ENCODE assay signal across 23 cellular contexts in genomic region chr19:15623711-15624318, GRCh38. TPM values are rescaled to one million over a fixed set of nuclear protein-coding genes. Genes with fewer than 3 reads are reported as not detected.
DNase-seq lines count a peak whose midpoint lies in the region; ATAC-seq and TF ChIP-seq lines count a peak whose summit lies in the region.
"Had no signal": no experiment of that assay in that cellular context is flagged by ENCODE, and none has a peak within 500 bp of the region (broad histone marks: within the 10 kb centered on the region; RNA-seq: fewer than 3 reads in every experiment).

No MANE protein-coding gene starts in this region.

- intact Hi-C loops in Calu3 (cut with micrococcal nuclease; ENCODE audit: unreplicated experiment) = no loop called here
- intact Hi-C loops in left colon (cut with DNase I, micrococcal nuclease) = no loop called here
- intact Hi-C loops in cardiac septum (cut with DNase I) = no loop called here

- no peaks in the 10 kb centered on the region for H3K36me3 Mint-ChIP-seq in Calu3 (ENCODE audit: insufficient read depth, unreplicated experiment)
- H3K36me3 Mint-ChIP-seq: neural progenitor cell, type B pancreatic cell had no signal

- peak; percentile 42 for ATAC-seq in left colon

- peaks cover 14% of the 10 kb centered on the region for H3K27me3 Mint-ChIP-seq in Calu3 (ENCODE audit: unreplicated experiment)
- H3K27me3 Mint-ChIP-seq: type B pancreatic cell had no signal

- H3K27ac ChIP-seq in coronary artery = no peak overlapping the region
- H3K27ac ChIP-seq: adrenal gland, BLaER1, neural progenitor cell had no signal

- peaks cover 2% of the 10 kb centered on the region for H3K9me3 Mint-ChIP-seq in Calu3 (ENCODE audit: low read depth, unreplicated experiment)

- DNase-seq in Calu3 (peak; percentile 32), HK-2 (ENCODE audit: unreplicated experiment) (peak; percentile 6), left colon (peak in 1 of 2 donors; percentile 36), SW 1271 (lab: John Stamatoyannopoulos, UW) (no peak), coronary artery (ENCODE audit: low spot score) (no peak), NCI-H1694 (lab: John Stamatoyannopoulos, UW) (no peak), cardiac septum (ENCODE audit: low spot score) (no peak)
- DNase-seq: adrenal gland; caudate nucleus; effector CD8-positive, alpha-beta T cell; H7; hippocampal formation; NCI-H187; NCI-H510A treated with DMSO at 0.1 percent for 48 hours; stimulated activated CD4-positive, alpha-beta T cell treated with anti-CD3 and anti-CD28 coated beads, Interleukin-15, amount 100 ng/mL, for 24 hours; stimulated activated naive CD4-positive, alpha-beta T cell treated with Interleukin-2 at 50 U/mL for 16 hours; T1000 had no signal

- peaks cover 17% of the 10 kb centered on the region for H3K4me1 Mint-ChIP-seq in Calu3 (ENCODE audit: low read depth, unreplicated experiment)
- H3K4me1 Mint-ChIP-seq: neural progenitor cell had no signal

- no peak overlapping the region for H3K27ac Mint-ChIP-seq in Calu3 (ENCODE audit: unreplicated experiment)
- H3K27ac Mint-ChIP-seq: neural progenitor cell, type B pancreatic cell had no signal

- H3K4me3 Mint-ChIP-seq in Calu3 (ENCODE audit: low read depth, unreplicated experiment) = no peak overlapping the region
- H3K4me3 Mint-ChIP-seq: neural progenitor cell, type B pancreatic cell had no signal

- CTCF ChIA-PET in Calu3 (lab: Charles Lee) = no interaction called here

- H3K4me3 ChIP-seq in coronary artery = no peak overlapping the region
- H3K4me3 ChIP-seq: adrenal gland, BLaER1, neural progenitor cell had no signal

- TF ChIP-seq CTCF in Calu3 (IDR thresholded peaks at IDR 0.05; ENCODE audit: unreplicated experiment) = no peak
- TF ChIP-seq CTCF in coronary artery (IDR thresholded peaks at IDR 0.05) = no peak

- no TSS peak for BruUV-seq in Calu3 (replicated peaks; lab: Mats Ljungman, UMichigan)

TF ChIP-seq in PFSK-1, 5 proteins besides CTCF, POLR2A, EP300 and RAD21:
- TF ChIP-seq FOXP2 (optimal IDR thresholded peaks at IDR 0.05; ENCODE audit: borderline replicate concordance, extremely low read depth, extremely low read length, insufficient read depth) (no peak), SIN3A (IDR thresholded peaks at IDR 0.05; ENCODE audit: borderline replicate concordance, insufficient read depth, low read length) (no peak), POLR2AphosphoS5 (IDR thresholded peaks at IDR 0.05; ENCODE audit: low read depth, low read length) (no peak), REST (IDR thresholded peaks at IDR 0.05; ENCODE audit: insufficient read depth in 1 of 2, low read depth in 2 of 2, low read length in 2 of 2) (peak; percentile 85 to 94)

RNA-seq across cellular contexts. Expression of gene CYP4F8, which starts 8.8 kb away (rescaled TPM):
- total RNA-seq in Calu3 (2022) (not detected in 2 replicates), left colon (under 1 TPM in 1 of 2 donors, not detected in 1; 0.09 TPM), cardiac septum (not detected)
- not detected for polyA plus RNA-seq in PFSK-1 (2012; ENCODE audit: insufficient read length, low read depth)
- total RNA-seq: adrenal gland, H7, kidney epithelial cell, renal cortical epithelial cell had no signal
- polyA plus RNA-seq: adrenal gland had no signal

RNA-seq across cellular contexts. Expression of gene CYP4F3, which starts 16.9 kb away (rescaled TPM):
- total RNA-seq in Calu3 (2022) = 6.9 and 16.7 TPM in 2 replicates
- polyA plus RNA-seq in PFSK-1 (2012; ENCODE audit: insufficient read length, low read depth) = not detected
- total RNA-seq in left colon = 1 to 10 TPM; 7.1 to 8.0 TPM
- total RNA-seq in cardiac septum = 1.00 TPM
- total RNA-seq: H7, kidney epithelial cell had no signal

RNA-seq across cellular contexts. Expression of gene CYP4F12, which starts 49.1 kb away (rescaled TPM):
- total RNA-seq in Calu3 (2022) = 3.8 and 8.8 TPM in 2 replicates
- not detected for polyA plus RNA-seq in PFSK-1 (2012; ENCODE audit: insufficient read length, low read depth)
- 100 to 1,000 TPM in 1 of 2 donors, 10 to 100 TPM in 1; 93.3 to 113 TPM for total RNA-seq in left colon
- 1.9 TPM for total RNA-seq in cardiac septum
- total RNA-seq: H7, kidney epithelial cell, renal cortical epithelial cell had no signal

Comparison
In these comparisons a context has a peak if more than half of its experiments do, and no peak if none do; other contexts are left out.
1. DNase-seq: peak in Calu3 (single experiment) and HK-2 (single experiment); none in SW 1271 (0 of 2), coronary artery (single experiment), NCI-H1694 (single experiment) and cardiac septum (single experiment).